ENCODE assay signal across 13 cellular contexts in genomic region chr15:101128696-101129095, GRCh38.
DNase-seq lines count a peak whose midpoint lies in the region; ATAC-seq, FAIRE-seq and TF ChIP-seq lines count a peak whose summit lies in the region.
"Had no signal": no experiment of that assay in that cellular context is flagged by ENCODE, and none has a peak within 500 bp of the region (broad histone marks: within the 10 kb centered on the region; RNA-seq: fewer than 3 reads in every experiment).

No MANE protein-coding gene starts in this region.

- FAIRE-seq in GM19239 (lab: Jason Lieb, UNC): peak; percentile 4

- peaks cover 0 to 23% of the 10 kb centered on the region in 2 donors for H3K9me3 Mint-ChIP-seq in activated naive CD4-positive, alpha-beta T cell treated with anti-CD3 and anti-CD28 coated beads, Interleukin-2, amount 50 U/mL, for 72 hours
- peaks cover 0 to 16% (median 6%) of the 10 kb centered on the region in 7 donors for H3K9me3 Mint-ChIP-seq in naive B cell

- peak overlapping the region; percentile 97 to 100 for H3K27ac Mint-ChIP-seq in activated naive CD4-positive, alpha-beta T cell treated with anti-CD3 and anti-CD28 coated beads, Interleukin-2, amount 50 U/mL, for 72 hours
- peak overlapping the region; percentile 37 to 99 (median 89) for H3K27ac Mint-ChIP-seq in naive B cell

- no peaks in the 10 kb centered on the region for H3K27me3 Mint-ChIP-seq in naive B cell

- peak overlapping the region; percentile 96 for H3K27ac ChIP-seq in A673 (ENCODE audit: low read depth, low read length, poor library complexity, severe bottlenecking)

- no peak overlapping the region for H3K4me3 ChIP-seq in A673 (ENCODE audit: low read depth, low read length, poor library complexity, severe bottlenecking)
- H3K4me3 ChIP-seq: cardiac muscle cell had no signal

- H3K36me3 ChIP-seq in A673 (ENCODE audit: insufficient read depth, low read length, poor library complexity, severe bottlenecking): no peaks in the 10 kb centered on the region
- H3K36me3 ChIP-seq: cardiac muscle cell had no signal

- CTCF ChIA-PET in A673 (lab: Charles Lee): interaction anchor here (0.6 to 1.2 kb wide), 2 partner anchors 24 to 130 kb away, joined by 4 to 5 read pairs; no protein-coding TSS in a partner anchor

- BruUV-seq in A673 (replicated peaks; lab: Mats Ljungman, UMichigan): no TSS peak

- H3K36me3 Mint-ChIP-seq in activated naive CD4-positive, alpha-beta T cell treated with anti-CD3 and anti-CD28 coated beads, Interleukin-2, amount 50 U/mL, for 72 hours: peaks cover 4 to 26% of the 10 kb centered on the region in 2 donors
- peaks cover 4 to 7% of the 10 kb centered on the region in 2 donors for H3K36me3 Mint-ChIP-seq in naive B cell

- no peak for TF ChIP-seq CTCF in A673 (conservative IDR thresholded peaks at IDR 0.05; ENCODE audit: low read depth, low read length)

- H3K9me3 ChIP-seq in A673 (ENCODE audit: low read depth, low read length, poor library complexity, severe bottlenecking): no peaks in the 10 kb centered on the region

- H3K4me3 Mint-ChIP-seq in naive B cell: peak overlapping the region in 7 of 8 donors; percentile 50 to 95 (median 82)

- POLR2A ChIA-PET in A673 (lab: Charles Lee; ENCODE audit: low non-redundant PET): no interaction called here

- intact Hi-C loops in A673 (cut with micrococcal nuclease; ENCODE audit: unreplicated experiment): loop anchor here (5.0 kb wide), 1 partner anchor 44 kb away; no protein-coding TSS in a partner anchor

- H3K4me1 Mint-ChIP-seq in naive B cell: peaks cover 59 to 78% (median 78%) of the 10 kb centered on the region in 3 donors

- DNase-seq in A673 (ENCODE audit: low spot score): peak; percentile 42
- no peak for DNase-seq in GM19239 (ENCODE audit: insufficient read length, low spot score)
- no peak for DNase-seq in activated naive CD4-positive, alpha-beta T cell treated with anti-CD3 and anti-CD28 coated beads, Interleukin-2, amount 50 U/mL, for 72 hours (ENCODE audit: low spot score in 2 of 2)
- DNase-seq in naive B cell: no peak
- DNase-seq: hypothalamus; OCI-M1; stimulated activated CD4-positive, alpha-beta T cell treated with anti-CD3 and anti-CD28 coated beads, Interleukin-1b, Interleukin-23, amount 100 ng/mL, for 48 hours; stimulated activated naive CD4-positive, alpha-beta T cell treated with Interleukin-2 at 50 U/mL for 16 hours had no signal

- peaks cover 42% of the 10 kb centered on the region for H3K4me1 ChIP-seq in A673 (ENCODE audit: insufficient read depth, low read length, poor library complexity, severe bottlenecking)

- H3K27me3 ChIP-seq in A673 (replicated peaks; ENCODE audit: insufficient read depth, low read depth, low read length, poor library complexity): no peaks in the 10 kb centered on the region
- H3K27me3 ChIP-seq: cardiac muscle cell had no signal

- ATAC-seq in activated naive CD4-positive, alpha-beta T cell treated with anti-CD3 and anti-CD28 coated beads, Interleukin-2, amount 50 U/mL, for 72 hours: no peak
- ATAC-seq in naive B cell (ENCODE audit: low read depth in 2 of 2) (no peak), GM18867 (IDR thresholded peaks at IDR 0.05; ENCODE audit: unreplicated experiment) (no peak), HG02588 (IDR thresholded peaks at IDR 0.05; ENCODE audit: unreplicated experiment) (no peak), GM18909 (IDR thresholded peaks at IDR 0.05; ENCODE audit: poor library complexity, unreplicated experiment) (no peak), GM19463 (IDR thresholded peaks at IDR 0.05; ENCODE audit: unreplicated experiment) (no peak)
